17 cellular contexts compared by ENCODE assay signal in genomic region chr12:47790676-47791350, GRCh38. TPM values are rescaled to one million over a fixed set of nuclear protein-coding genes. Genes with fewer than 3 reads are reported as not detected.
DNase-seq lines count a peak whose midpoint lies in the region; ATAC-seq and TF ChIP-seq lines count a peak whose summit lies in the region.
"Had no signal": no experiment of that assay in that cellular context is flagged by ENCODE, and none has a peak within 500 bp of the region (broad histone marks: within the 10 kb centered on the region; RNA-seq: fewer than 3 reads in every experiment).

No MANE protein-coding gene starts in this region.

- H3K9me3 ChIP-seq in H9 (ENCODE audit: control insufficient read depth, low read depth, low read length) = no peaks in the 10 kb centered on the region
- H3K9me3 ChIP-seq: Caco-2 had no signal

- no peak overlapping the region for H3K4me3 Mint-ChIP-seq in activated T-cell treated with anti-CD3 and anti-CD28 coated beads, Interleukin-2, amount 50 U/mL, for 72 hours
- H3K4me3 Mint-ChIP-seq in H9 (no peak overlapping the region; a peak in 1 of 5 replicates), memory B cell (no peak overlapping the region)
- no peak overlapping the region for H3K4me3 Mint-ChIP-seq in activated CD8-positive, alpha-beta T cell treated with anti-CD3 and anti-CD28 coated beads, Interleukin-2, amount 10 ng/mL, durations not matched to agents 7 days and 5 days

- H3K27ac ChIP-seq in H9 (ENCODE audit: insufficient read length, low read depth, low read length) = no peak overlapping the region

- no peaks in the 10 kb centered on the region for H3K27me3 ChIP-seq in H9 (ENCODE audit: insufficient read depth, low read length)

- peaks cover 31% of the 10 kb centered on the region for H3K4me1 Mint-ChIP-seq in activated T-cell treated with anti-CD3 and anti-CD28 coated beads, Interleukin-2, amount 50 U/mL, for 72 hours (ENCODE audit: low read depth)
- H3K4me1 Mint-ChIP-seq in H9 (no peaks in the 10 kb centered on the region), memory B cell (no peaks in the 10 kb centered on the region)
- H3K4me1 Mint-ChIP-seq in activated CD8-positive, alpha-beta T cell treated with anti-CD3 and anti-CD28 coated beads, Interleukin-2, amount 10 ng/mL, durations not matched to agents 7 days and 5 days (ENCODE audit: low read depth) = no peaks in the 10 kb centered on the region

- no peak overlapping the region for H3K56ac ChIP-seq in H9 (ENCODE audit: insufficient read length, low read depth, low read length)

- H4K91ac ChIP-seq in H9 (ENCODE audit: insufficient read length, low read depth, low read length) = no peak overlapping the region

- CTCF ChIA-PET in activated CD8-positive, alpha-beta T cell treated with anti-CD3 and anti-CD28 coated beads, Interleukin-2, amount 10 ng/mL, durations not matched to agents 7 days and 5 days (lab: Charles Lee) = interaction anchor here (0.6 to 4.8 kb wide), 7 partner anchors 11 to 76 kb away, joined by 3 to 18 read pairs (median 5); no protein-coding TSS in a partner anchor

- no peak overlapping the region for H2BK120ac ChIP-seq in H9 (ENCODE audit: low read depth, low read length, poor library complexity, severe bottlenecking)

- no peak overlapping the region for H2AFZ ChIP-seq in H9 (ENCODE audit: low read length)

- H3K23me2 ChIP-seq in H9 (ENCODE audit: insufficient read length, low read depth, low read length, poor library complexity, severe bottlenecking) = no peaks in the 10 kb centered on the region

- no peak overlapping the region for H3K4me2 ChIP-seq in H9 (ENCODE audit: insufficient read depth, insufficient read length, low read length)

- POLR2A ChIA-PET in activated CD8-positive, alpha-beta T cell treated with anti-CD3 and anti-CD28 coated beads, Interleukin-2, amount 10 ng/mL, durations not matched to agents 7 days and 5 days (lab: Charles Lee) = interaction anchor here (1.0 kb wide), 1 partner anchor 9 kb away, joined by 3 read pairs; no protein-coding TSS in a partner anchor

- H3K9me3 Mint-ChIP-seq in activated T-cell treated with anti-CD3 and anti-CD28 coated beads, Interleukin-2, amount 50 U/mL, for 72 hours = no peaks in the 10 kb centered on the region
- H3K9me3 Mint-ChIP-seq in H9 = no peaks in the 10 kb centered on the region
- no peaks in the 10 kb centered on the region for H3K9me3 Mint-ChIP-seq in activated CD8-positive, alpha-beta T cell treated with anti-CD3 and anti-CD28 coated beads, Interleukin-2, amount 10 ng/mL, durations not matched to agents 7 days and 5 days (ENCODE audit: insufficient read depth)
- no peaks in the 10 kb centered on the region for H3K9me3 Mint-ChIP-seq in memory B cell

- no peak overlapping the region for H3K18ac ChIP-seq in H9 (ENCODE audit: insufficient read length, low read depth, low read length)

- H3K9ac ChIP-seq in H9 (ENCODE audit: extremely low read depth, insufficient read length, low read length) = no peak overlapping the region

- no peak overlapping the region for H2BK15ac ChIP-seq in H9 (ENCODE audit: low read depth, low read length)

- H3T11ph ChIP-seq in H9 (ENCODE audit: low read length) = no peak overlapping the region

- no peak overlapping the region for H3K4ac ChIP-seq in H9 (ENCODE audit: low read depth, low read length)

- no peak overlapping the region for H4K8ac ChIP-seq in H9 (replicated peaks; ENCODE audit: insufficient read length, low read depth, low read length)

- H3K27me3 Mint-ChIP-seq in activated T-cell treated with anti-CD3 and anti-CD28 coated beads, Interleukin-2, amount 50 U/mL, for 72 hours (ENCODE audit: low read depth) = no peaks in the 10 kb centered on the region
- no peaks in the 10 kb centered on the region for H3K27me3 Mint-ChIP-seq in H9 (ENCODE audit: low read depth)
- H3K27me3 Mint-ChIP-seq in activated CD8-positive, alpha-beta T cell treated with anti-CD3 and anti-CD28 coated beads, Interleukin-2, amount 10 ng/mL, durations not matched to agents 7 days and 5 days (ENCODE audit: low read depth) = no peaks in the 10 kb centered on the region
- no peaks in the 10 kb centered on the region for H3K27me3 Mint-ChIP-seq in memory B cell

- no peak for DNase-seq in activated T-cell treated with anti-CD3 and anti-CD28 coated beads, Interleukin-2, amount 50 U/mL, for 72 hours
- no peak for DNase-seq in activated T-cell treated with anti-CD3 and anti-CD28 coated beads, Interleukin-2, amount 50 U/mL, for 48 hours
- DNase-seq in H9 (no peak), memory B cell (ENCODE audit: low spot score in 2 of 2) (no peak), RPMI8226 (no peak), AG20443 (ENCODE audit: low spot score) (no peak), HK-2 (ENCODE audit: unreplicated experiment) (no peak)
- no peak for DNase-seq in activated CD8-positive, alpha-beta T cell treated with anti-CD3 and anti-CD28 coated beads, Interleukin-2, amount 10 ng/mL, durations not matched to agents 7 days and 5 days
- DNase-seq: AML-193, Caco-2, EL, NCI-H1048, NCI-H1436 treated with DMSO at 0.1 percent for 48 hours, NCI-H2029 treated with DMSO at 0.1 percent for 48 hours, NCI-H2171 treated with DMSO at 0.1 percent for 48 hours, NCI-H748 treated with DMSO at 0.1 percent for 48 hours, PC-3 had no signal

- TF ChIP-seq CTCF in H9 (conservative IDR thresholded peaks at IDR 0.05) = no peak

- no peak overlapping the region for H2BK20ac ChIP-seq in H9 (ENCODE audit: low read depth, low read length, poor library complexity, severe bottlenecking)

- H2AK5ac ChIP-seq in H9 (ENCODE audit: insufficient read length, low read length) = no peak overlapping the region

- H2BK5ac ChIP-seq in H9 (ENCODE audit: insufficient read length, low read length) = no peak overlapping the region

- H3K14ac ChIP-seq in H9 (ENCODE audit: insufficient read depth, low read length) = no peak overlapping the region

- no peak overlapping the region for H2BK12ac ChIP-seq in H9 (ENCODE audit: insufficient read length, low read depth, low read length)

- peak overlapping the region; percentile 38 for H3K27ac Mint-ChIP-seq in activated T-cell treated with anti-CD3 and anti-CD28 coated beads, Interleukin-2, amount 50 U/mL, for 72 hours
- peak overlapping the region in 2 of 3 experiments; percentile 17 to 34; a peak in 2 of 7 replicates for H3K27ac Mint-ChIP-seq in H9
- H3K27ac Mint-ChIP-seq in activated CD8-positive, alpha-beta T cell treated with anti-CD3 and anti-CD28 coated beads, Interleukin-2, amount 10 ng/mL, durations not matched to agents 7 days and 5 days = peak overlapping the region; percentile 43
- peak overlapping the region; percentile 50 for H3K27ac Mint-ChIP-seq in memory B cell

- no peak overlapping the region for H3K23ac ChIP-seq in H9 (ENCODE audit: insufficient read length, low read depth, low read length)

- no peak for ATAC-seq in activated T-cell treated with anti-CD3 and anti-CD28 coated beads, Interleukin-2, amount 50 U/mL, for 72 hours (replicated peaks in 1 of 2)
- no peak for ATAC-seq in activated CD8-positive, alpha-beta T cell treated with anti-CD3 and anti-CD28 coated beads, Interleukin-2, amount 10 ng/mL, durations not matched to agents 7 days and 5 days
- ATAC-seq in memory B cell (ENCODE audit: low read depth) = no peak
- ATAC-seq: PC-3 had no signal

- H3K36me3 Mint-ChIP-seq in activated T-cell treated with anti-CD3 and anti-CD28 coated beads, Interleukin-2, amount 50 U/mL, for 72 hours (ENCODE audit: insufficient read depth in 2 of 2) = peaks cover 22 to 42% of the 10 kb centered on the region in 2 donors
- H3K36me3 Mint-ChIP-seq in H9 (ENCODE audit: insufficient read depth in 1 of 3, low read depth in 3 of 3) = peaks cover 41 to 81% (median 80%) of the 10 kb centered on the region in 3 experiments; a peak in 6 of 7 replicates
- peaks cover 76% of the 10 kb centered on the region for H3K36me3 Mint-ChIP-seq in activated CD8-positive, alpha-beta T cell treated with anti-CD3 and anti-CD28 coated beads, Interleukin-2, amount 10 ng/mL, durations not matched to agents 7 days and 5 days (ENCODE audit: low read depth)
- H3K36me3 Mint-ChIP-seq in memory B cell = peaks cover 42% of the 10 kb centered on the region

- no peaks in the 10 kb centered on the region for H3K79me1 ChIP-seq in H9 (ENCODE audit: insufficient read depth, low read depth, low read length, poor library complexity, severe bottlenecking)

- no peaks in the 10 kb centered on the region for H3K4me1 ChIP-seq in H9 (ENCODE audit: insufficient read depth, low read length)
- H3K4me1 ChIP-seq: Caco-2 had no signal

- no peak overlapping the region for H4K5ac ChIP-seq in H9 (ENCODE audit: insufficient read length, low read depth, low read length)

- no peaks in the 10 kb centered on the region for H3K79me2 ChIP-seq in H9 (ENCODE audit: insufficient read depth, low read length)

- H4K20me1 ChIP-seq in H9 (ENCODE audit: control insufficient read depth, insufficient read depth, insufficient read length) = no peaks in the 10 kb centered on the region

- no CpG with 5 or more reads among the region's 20 CpGs for WGBS in H9 (ENCODE audit: extremely low coverage, insufficient read length, low lambda C conversion rate)

RNA-seq across cellular contexts. Expression of gene SLC48A1, which starts 17.8 kb away (rescaled TPM):
- 10 to 100 TPM; 14.6 to 15.2 TPM for total RNA-seq in activated T-cell treated with anti-CD3 and anti-CD28 coated beads, Interleukin-2, amount 50 U/mL, for 72 hours
- 10.6 TPM in 2 replicates for total RNA-seq in H9 (2021)
- 1 to 10 TPM; 7.0 to 8.1 TPM for total RNA-seq in activated CD8-positive, alpha-beta T cell treated with anti-CD3 and anti-CD28 coated beads, Interleukin-2, amount 10 ng/mL, durations not matched to agents 7 days and 5 days

RNA-seq across cellular contexts. Expression of gene HDAC7, which starts 28.9 kb away (rescaled TPM):
- total RNA-seq in activated T-cell treated with anti-CD3 and anti-CD28 coated beads, Interleukin-2, amount 50 U/mL, for 72 hours = 100 to 1,000 TPM; 288 to 350 TPM
- total RNA-seq in H9 (2021) = 69.3 and 72.1 TPM in 2 replicates
- total RNA-seq in activated CD8-positive, alpha-beta T cell treated with anti-CD3 and anti-CD28 coated beads, Interleukin-2, amount 10 ng/mL, durations not matched to agents 7 days and 5 days = 100 to 1,000 TPM; 180 to 207 TPM

RNA-seq across cellular contexts. Expression of gene RAPGEF3, which starts 32.1 kb away (rescaled TPM):
- 1 to 10 TPM in 1 of 2 donors, under 1 TPM in 1; 0.62 to 1.4 TPM for total RNA-seq in activated T-cell treated with anti-CD3 and anti-CD28 coated beads, Interleukin-2, amount 50 U/mL, for 72 hours
- 5.6 and 7.4 TPM in 2 replicates for total RNA-seq in H9 (2021)
- under 1 TPM in 1 of 2 experiments, not detected in 1; 0.24 TPM for total RNA-seq in activated CD8-positive, alpha-beta T cell treated with anti-CD3 and anti-CD28 coated beads, Interleukin-2, amount 10 ng/mL, durations not matched to agents 7 days and 5 days
